ENCODE assay signal across 1 cellular context in genomic region chr17:62809656-62810055, GRCh38.
TF ChIP-seq lines count a peak whose summit lies in the region.

No MANE protein-coding gene starts in this region.

TF ChIP-seq in SK-N-SH, 30 proteins besides CTCF, POLR2A, EP300 and RAD21 (continued from another document):
- TF ChIP-seq PBX3 (IDR thresholded peaks at IDR 0.05) (no peak), ELF1 (IDR thresholded peaks at IDR 0.05) (no peak), USF1 (IDR thresholded peaks at IDR 0.05; ENCODE audit: borderline replicate concordance, low read depth) (no peak), IRF3 (IDR thresholded peaks at IDR 0.05; ENCODE audit: low read depth, low read length) (no peak), USF2 (IDR thresholded peaks at IDR 0.05; ENCODE audit: borderline replicate concordance, low read depth, low read length) (no peak), GATA2 (CRISPR knock-in tag; IDR thresholded peaks at IDR 0.05) (no peak), MXI1 (IDR thresholded peaks at IDR 0.05; ENCODE audit: low read depth, low read length) (no peak), FOXJ3 (CRISPR knock-in tag; IDR thresholded peaks at IDR 0.05) (no peak), REST (IDR thresholded peaks at IDR 0.05; ENCODE audit: low read depth, low read length) (no peak), FOXM1 (IDR thresholded peaks at IDR 0.05; ENCODE audit: low read depth) (no peak), GABPA (IDR thresholded peaks at IDR 0.05; ENCODE audit: low read depth) (no peak), POLR2AphosphoS5 (IDR thresholded peaks at IDR 0.05; ENCODE audit: low read depth, low read length) (no peak)
